ENCODE assay signal across 8 cellular contexts in the genomic region with DNA sequence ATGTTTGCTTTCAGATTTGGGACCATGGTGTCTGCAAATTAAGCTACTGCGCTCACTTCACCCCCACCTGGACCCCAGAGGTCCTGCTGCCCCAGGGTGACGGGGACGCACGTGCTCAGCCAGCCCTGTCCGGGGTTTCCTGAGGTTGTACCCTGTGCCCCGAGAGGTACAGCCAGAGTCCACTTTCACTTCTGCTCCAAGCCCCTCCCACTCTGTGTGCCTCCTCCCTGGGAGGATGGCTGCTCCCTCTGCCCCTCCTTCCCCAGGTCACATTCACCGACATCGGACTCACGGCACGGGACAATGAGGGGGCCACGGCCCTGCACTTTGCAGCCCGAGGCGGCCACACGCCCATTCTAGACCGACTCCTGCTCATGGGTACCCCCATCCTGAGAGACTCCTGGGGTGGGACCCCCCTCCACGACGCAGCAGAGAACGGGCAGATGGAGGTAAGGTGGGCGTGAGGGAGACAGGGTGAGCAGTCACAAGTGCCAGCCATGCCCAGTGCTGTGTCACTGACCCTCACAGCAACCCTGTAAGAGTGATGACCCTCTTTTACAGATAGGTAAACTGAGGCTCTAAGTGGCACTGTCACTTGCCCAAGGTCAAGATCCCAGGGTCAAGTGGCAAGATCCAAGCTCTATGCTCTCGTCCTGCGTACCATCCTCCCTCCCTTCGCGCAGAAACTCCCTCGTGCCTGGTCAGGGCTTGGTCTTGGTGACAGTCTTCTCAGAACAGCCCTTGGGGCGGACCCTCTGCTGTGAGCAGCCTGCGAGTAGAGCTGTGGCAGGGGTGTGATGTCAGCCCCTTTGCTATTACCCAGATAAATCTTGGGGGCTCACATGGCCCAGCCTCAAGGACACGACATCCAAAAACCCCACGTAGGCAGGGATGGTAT. TPM values are rescaled to one million over a fixed set of nuclear protein-coding genes. Genes with fewer than 3 reads are reported as not detected.
DNase-seq lines count a peak whose midpoint lies in the region; ATAC-seq, FAIRE-seq and TF ChIP-seq lines count a peak whose summit lies in the region.

No MANE protein-coding gene starts in this region.

- H2BK5ac ChIP-seq in H1 (ENCODE audit: low read depth, low read length), result 0 out of 2 replicates have a peak overlapping the region, but pooled peaks have one; percentile 44

- H3K4ac ChIP-seq in H1 (replicated peaks; ENCODE audit: insufficient read length, low read depth, low read length), result no peak overlapping the region

- peaks cover 0 to 5% (median 0%) of the 10 kb centered on the region in 11 experiments; a peak in 1 of 22 replicates for H4K20me1 ChIP-seq in BLaER1 treated with 17β-estradiol and CSF1 and Interleukin-3, amounts not matched to agents 10 nM and 100 nM
- H4K20me1 ChIP-seq in H1 (replicated peaks in 1 of 2; ENCODE audit: control insufficient read depth in 1 of 2, insufficient read depth in 2 of 2, low read length in 2 of 2), result no peaks in the 10 kb centered on the region

- no peak overlapping the region for H2BK20ac ChIP-seq in H1 (ENCODE audit: low read length)

- H3K18ac ChIP-seq in H1 (ENCODE audit: extremely low read depth, low read length), result no peak overlapping the region; the same call in 1 of the 2 replicates

- H3K23ac ChIP-seq in H1 (ENCODE audit: insufficient read length), result no peak overlapping the region

- H4K8ac ChIP-seq in H1 (ENCODE audit: extremely low read depth, insufficient read depth, low read length), result peak overlapping the region; percentile 72

- no peak overlapping the region for H3K14ac ChIP-seq in H1 (ENCODE audit: insufficient read length)

- peak overlapping the region; percentile 95; the same call in 1 of the 2 replicates for H2BK12ac ChIP-seq in H1 (ENCODE audit: low read depth, low read length)

- peaks cover 41 to 70% (median 60%) of the 10 kb centered on the region in 10 experiments for H3K4me1 ChIP-seq in BLaER1 treated with 17β-estradiol and CSF1 and Interleukin-3, amounts not matched to agents 10 nM and 100 nM
- peaks cover 0 to 16% (median 7%) of the 10 kb centered on the region in 4 experiments; a peak in 6 of 7 replicates for H3K4me1 ChIP-seq in H1 (replicated peaks in 1 of 4; ENCODE audit: control insufficient read depth in 3 of 4, insufficient read depth in 4 of 4, low read length in 3 of 4)

- no peak overlapping the region for H3K56ac ChIP-seq in H1 (replicated peaks; ENCODE audit: insufficient read length, low read depth, low read length)

- FAIRE-seq in H1 (lab: Jason Lieb, UNC) (no peak), RCC 7860 (lab: Jason Lieb, UNC) (no peak)

- H3K79me1 ChIP-seq in H1 (ENCODE audit: low read depth, low read length), result no peaks in the 10 kb centered on the region

- H3K9me3 ChIP-seq in BLaER1 treated with 17β-estradiol and CSF1 and Interleukin-3, amounts not matched to agents 10 nM and 100 nM (replicated peaks in 1 of 11), result peaks cover 25 to 34% (median 31%) of the 10 kb centered on the region in 11 experiments
- H3K9me3 ChIP-seq in H1 (ENCODE audit: insufficient read depth in 2 of 2, low read depth in 1 of 2, low read length in 1 of 2), result no peaks in the 10 kb centered on the region

- TF ChIP-seq RAD21 in H1 (IDR thresholded peaks at IDR 0.05 in 1 of 2, conservative IDR thresholded peaks at IDR 0.05 in 1 of 2; ENCODE audit: low read depth in 2 of 2, low read length in 2 of 2), result no peak

- H2BK120ac ChIP-seq in H1 (replicated peaks; ENCODE audit: low read depth, low read length), result no peak overlapping the region

- no peak for TF ChIP-seq POLR2A in H1 (IDR thresholded peaks at IDR 0.05; ENCODE audit: control extremely low read depth in 1 of 2, low read depth in 2 of 2, low read length in 2 of 2)

- no peaks in the 10 kb centered on the region; the same call in 1 of the 2 replicates for H3K23me2 ChIP-seq in H1 (ENCODE audit: low read depth, low read length)

- peak overlapping the region in 8 of 10 experiments; percentile 0 to 55 (median 26); a peak in 8 of 20 replicates for H3K4me3 ChIP-seq in BLaER1 treated with 17β-estradiol and CSF1 and Interleukin-3, amounts not matched to agents 10 nM and 100 nM
- no peak overlapping the region for H3K4me3 ChIP-seq in H1 (ENCODE audit: extremely low read depth in 1 of 4, insufficient read depth in 2 of 4, low read depth in 3 of 4, low read length in 4 of 4)

- no peak overlapping the region for H2BK15ac ChIP-seq in H1 (ENCODE audit: low read length)

- peak overlapping the region in 7 of 11 experiments; percentile 21 to 74 (median 66); a peak in 9 of 22 replicates for H3K27ac ChIP-seq in BLaER1 treated with 17β-estradiol and CSF1 and Interleukin-3, amounts not matched to agents 10 nM and 100 nM
- no peak overlapping the region for H3K27ac ChIP-seq in H1 (ENCODE audit: low read depth, low read length)

- no peaks in the 10 kb centered on the region for H3K79me2 ChIP-seq in H1 (ENCODE audit: control insufficient read depth in 1 of 2, insufficient read depth in 2 of 2, low read length in 2 of 2)

- peak overlapping the region; percentile 78 for H4K91ac ChIP-seq in H1 (replicated peaks; ENCODE audit: insufficient read length, low read length)

- TF ChIP-seq EP300 in H1 (IDR thresholded peaks at IDR 0.05; ENCODE audit: borderline replicate concordance in 1 of 2, low read depth in 2 of 2, low read length in 2 of 2), result no peak

- H3K4me2 ChIP-seq in BLaER1 treated with 17β-estradiol and CSF1 and Interleukin-3, amounts not matched to agents 10 nM and 100 nM, result peak overlapping the region; percentile 85 to 96 (median 92)
- H3K4me2 ChIP-seq in H1 (ENCODE audit: insufficient read depth in 1 of 2, low read depth in 2 of 2, low read length in 2 of 2), result no peak overlapping the region

- H3K27me3 ChIP-seq in BLaER1 treated with 17β-estradiol and CSF1 and Interleukin-3, amounts not matched to agents 10 nM and 100 nM, result peaks cover 0 to 36% (median 0%) of the 10 kb centered on the region in 11 experiments; a peak in 5 of 22 replicates
- no peaks in the 10 kb centered on the region; a peak in 1 of 7 replicates for H3K27me3 ChIP-seq in H1 (replicated peaks in 1 of 4; ENCODE audit: control insufficient read depth in 3 of 4, extremely low read depth in 1 of 4, insufficient read depth in 3 of 4, low read length in 3 of 4)

- ATAC-seq in GM19324 (IDR thresholded peaks at IDR 0.05; ENCODE audit: low FRiP score, unreplicated experiment) (peak; percentile 42), HG03457 (IDR thresholded peaks at IDR 0.05; ENCODE audit: unreplicated experiment) (peak; percentile 66), HG03097 (IDR thresholded peaks at IDR 0.05; ENCODE audit: low FRiP score, unreplicated experiment) (no peak)

- CTCF ChIA-PET in H1 (lab: Charles Lee; ENCODE audit: partially characterized antibody), result interaction anchor here (1.0 to 5.0 kb wide), 7 partner anchors 9 to 536 kb away, joined by 3 to 24 read pairs (median 7); a partner anchor contains a TSS

- H2AK5ac ChIP-seq in H1 (ENCODE audit: low read depth, low read length), result peak overlapping the region; percentile 60; the same call in 1 of the 2 replicates

- H2AFZ ChIP-seq in H1 (ENCODE audit: low read length), result no peak overlapping the region

- POLR2A ChIA-PET in H1 (lab: Charles Lee; ENCODE audit: partially characterized antibody), result interaction anchor here (0.8 to 2.3 kb wide), 6 partner anchors 8 to 205 kb away, joined by 3 to 23 read pairs (median 4); a partner anchor contains a TSS

- 94% methylated on average over 28 of the region's 28 CpGs; no CpG with 5 or more reads in 1 of the 2 experiments for WGBS in H1 (ENCODE audit: extremely low coverage in 1 of 2, insufficient coverage in 1 of 2, insufficient read length in 1 of 2, insufficient replicate concordance in 2 of 2, low coverage in 1 of 2, low lambda C conversion rate in 2 of 2, missing lambda C conversion rate in 1 of 2), 2 experiments

- DNase-seq in H1 (ENCODE audit: low read depth in 1 of 2, low spot score in 2 of 2), result peak in 1 of 2 experiments; percentile 52
- DNase-seq in activated gamma-delta T cell treated with Interleukin-2 at 50 U/mL for 16 hours, result no peak
- no peak for DNase-seq in NCI-H1436 treated with DMSO at 0.1 percent for 48 hours (lab: John Stamatoyannopoulos, UW)
- no peak for DNase-seq in RCC 7860 (ENCODE audit: low spot score)

- H4K5ac ChIP-seq in H1 (ENCODE audit: insufficient read length, low read depth, low read length), result no peak overlapping the region

- H3K9ac ChIP-seq in BLaER1 treated with 17β-estradiol and CSF1 and Interleukin-3, amounts not matched to agents 10 nM and 100 nM, result peak overlapping the region in 7 of 11 experiments; percentile 56 to 74 (median 67); a peak in 12 of 22 replicates
- H3K9ac ChIP-seq in H1 (replicated peaks in 1 of 4; ENCODE audit: extremely low read depth in 1 of 4, low read depth in 3 of 4, low read length in 3 of 4), result no peak overlapping the region; a peak in 1 of 7 replicates

- TF ChIP-seq CTCF in H1 (IDR thresholded peaks at IDR 0.05; ENCODE audit: control extremely low read depth in 1 of 3, insufficient read depth in 1 of 3, low read depth in 1 of 3, low read length in 3 of 3), result no peak

- 0 out of 22 replicates have a peak, but pooled peaks cover 0 to 5% (median 0%) of the 10 kb centered on the region in 11 experiments for H3K36me3 ChIP-seq in BLaER1 treated with 17β-estradiol and CSF1 and Interleukin-3, amounts not matched to agents 10 nM and 100 nM
- H3K36me3 ChIP-seq in H1 (ENCODE audit: control insufficient read depth in 2 of 4, insufficient read depth in 4 of 4, low read length in 3 of 4), result no peaks in the 10 kb centered on the region

RNA-seq across cellular contexts. Expression of a gene that starts 7.6 kb away (rescaled TPM):
- 1.3 and 1.8 TPM in 2 replicates for total RNA-seq in H1 (2021; fragmentation: NEBNext Ultra II Directional; extraction: Animal tissue kit (Norgen Biotek cat#: 25700))
- polyA plus RNA-seq in H1 (2011; rRNA removed), result 0.68 and 1.6 TPM in 2 replicates
- polyA plus RNA-seq in H1 (2011; cell fraction: cytosol; rRNA removed), result 1.3 TPM
- 2.8 TPM for polyA plus RNA-seq in H1 (2011; cell fraction: nucleus; rRNA removed)
- polyA plus RNA-seq in H1 (2012, experiment 1 of 2), result 0.54 to 1.2 TPM (median 0.82 TPM) in 4 replicates
- polyA plus RNA-seq in H1 (2012, experiment 2 of 2), result 0.66 TPM
- 0.75 TPM for polyA plus RNA-seq in H1 (2013, experiment 1 of 2)
- polyA plus RNA-seq in H1 (2013, experiment 2 of 2), result 0.64 TPM
- polyA minus RNA-seq in H1 (2011; rRNA and poly(A)+ RNA removed), result 0.15 and 0.60 TPM in 2 replicates
- polyA minus RNA-seq in H1 (2011; cell fraction: cytosol; rRNA and poly(A)+ RNA removed), result 0.73 TPM
- polyA minus RNA-seq in H1 (2011; cell fraction: nucleus; rRNA and poly(A)+ RNA removed), result 1.2 TPM

RNA-seq across cellular contexts. Expression of a gene that starts 30.7 kb away (rescaled TPM):
- 0.08 TPM in 1 of 2 replicates, not detected in the other for total RNA-seq in H1 (2021; fragmentation: NEBNext Ultra II Directional; extraction: Animal tissue kit (Norgen Biotek cat#: 25700))
- polyA plus RNA-seq in H1 (2011; rRNA removed), result 0.03 TPM in 1 of 2 replicates, not detected in the other
- 0.01 TPM for polyA plus RNA-seq in H1 (2011; cell fraction: cytosol; rRNA removed)
- 0.07 TPM for polyA plus RNA-seq in H1 (2011; cell fraction: nucleus; rRNA removed)
- not detected in 4 replicates for polyA plus RNA-seq in H1 (2012, experiment 1 of 2)
- polyA plus RNA-seq in H1 (2012, experiment 2 of 2), result not detected
- polyA plus RNA-seq in H1 (2013, experiment 1 of 2), result not detected
- not detected for polyA plus RNA-seq in H1 (2013, experiment 2 of 2)
- polyA minus RNA-seq in H1 (2011; rRNA and poly(A)+ RNA removed), result not detected in 2 replicates
- not detected for polyA minus RNA-seq in H1 (2011; cell fraction: cytosol; rRNA and poly(A)+ RNA removed)
- not detected for polyA minus RNA-seq in H1 (2011; cell fraction: nucleus; rRNA and poly(A)+ RNA removed)

RNA-seq across cellular contexts. Expression of a gene that starts 47.0 kb away (rescaled TPM):
- 79.0 and 83.7 TPM in 2 replicates for total RNA-seq in H1 (2021; fragmentation: NEBNext Ultra II Directional; extraction: Animal tissue kit (Norgen Biotek cat#: 25700))
- polyA plus RNA-seq in H1 (2011; rRNA removed), result 79.5 and 111 TPM in 2 replicates
- polyA plus RNA-seq in H1 (2011; cell fraction: cytosol; rRNA removed), result 68.5 TPM
- 100.0 TPM for polyA plus RNA-seq in H1 (2011; cell fraction: nucleus; rRNA removed)
- 65.1 to 71.0 TPM (median 67.4 TPM) in 4 replicates for polyA plus RNA-seq in H1 (2012, experiment 1 of 2)
- 70.8 TPM for polyA plus RNA-seq in H1 (2012, experiment 2 of 2)
- polyA plus RNA-seq in H1 (2013, experiment 1 of 2), result 43.4 TPM
- polyA plus RNA-seq in H1 (2013, experiment 2 of 2), result 44.4 TPM
- 63.7 and 76.3 TPM in 2 replicates for polyA minus RNA-seq in H1 (2011; rRNA and poly(A)+ RNA removed)
- polyA minus RNA-seq in H1 (2011; cell fraction: cytosol; rRNA and poly(A)+ RNA removed), result 40.9 TPM
- 77.6 TPM for polyA minus RNA-seq in H1 (2011; cell fraction: nucleus; rRNA and poly(A)+ RNA removed)

RNA-seq across cellular contexts. Expression of a gene that starts 51.0 kb away (rescaled TPM):
- 1.8 and 2.5 TPM in 2 replicates for total RNA-seq in H1 (2021; fragmentation: NEBNext Ultra II Directional; extraction: Animal tissue kit (Norgen Biotek cat#: 25700))
- 3.6 and 5.1 TPM in 2 replicates for polyA plus RNA-seq in H1 (2011; rRNA removed)
- polyA plus RNA-seq in H1 (2011; cell fraction: cytosol; rRNA removed), result 4.8 TPM
- polyA plus RNA-seq in H1 (2011; cell fraction: nucleus; rRNA removed), result 10.3 TPM
- polyA plus RNA-seq in H1 (2012, experiment 1 of 2), result 2.8 to 3.5 TPM (median 2.8 TPM) in 4 replicates
- 3.2 TPM for polyA plus RNA-seq in H1 (2012, experiment 2 of 2)
- 3.1 TPM for polyA plus RNA-seq in H1 (2013, experiment 1 of 2)
- polyA plus RNA-seq in H1 (2013, experiment 2 of 2), result 2.8 TPM
- polyA minus RNA-seq in H1 (2011; rRNA and poly(A)+ RNA removed), result 1.1 and 1.3 TPM in 2 replicates
- 2.8 TPM for polyA minus RNA-seq in H1 (2011; cell fraction: cytosol; rRNA and poly(A)+ RNA removed)
- 1.4 TPM for polyA minus RNA-seq in H1 (2011; cell fraction: nucleus; rRNA and poly(A)+ RNA removed)

Comparison
In these comparisons a context has a peak if more than half of its experiments do, and no peak if none do; other contexts are left out.
1. H3K4me2 ChIP-seq: peak in BLaER1 treated with 17β-estradiol and CSF1 and Interleukin-3, amounts not matched to agents 10 nM and 100 nM (11 of 11); none in H1 (0 of 2).
2. H3K4me3 ChIP-seq: peak in BLaER1 treated with 17β-estradiol and CSF1 and Interleukin-3, amounts not matched to agents 10 nM and 100 nM (8 of 10); none in H1 (0 of 4).
3. H3K9ac ChIP-seq: peak in BLaER1 treated with 17β-estradiol and CSF1 and Interleukin-3, amounts not matched to agents 10 nM and 100 nM (7 of 11); none in H1 (0 of 4).